Comparison of ENCODE assay signal across 4 cellular contexts in the genomic region with DNA sequence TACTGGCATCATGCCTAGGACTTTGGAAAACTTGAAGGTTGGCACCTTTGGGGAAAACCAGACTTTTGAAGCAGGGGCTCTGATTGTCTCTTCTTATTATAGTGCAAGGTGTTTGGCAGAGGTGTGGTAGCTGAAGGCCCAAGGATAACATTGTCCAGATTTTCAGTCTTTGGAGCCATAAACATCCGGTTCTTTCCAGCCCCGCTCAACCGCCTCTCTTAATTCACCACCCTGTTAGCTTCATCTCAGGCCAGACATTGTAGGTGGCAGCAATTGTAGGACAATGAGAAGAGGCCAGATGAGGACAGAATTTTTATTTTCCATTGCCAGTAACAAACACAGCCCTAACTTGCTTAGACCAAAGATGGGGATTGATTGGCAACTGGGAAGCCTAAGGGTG.
"Had no signal": no experiment of that assay in that cellular context is flagged by ENCODE, and none has a peak within 500 bp of the region (broad histone marks: within the 10 kb centered on the region; RNA-seq: fewer than 3 reads in every experiment).

No MANE protein-coding gene starts in this region.

- ATAC-seq: HepG2, K562 had no signal

- H3K27ac ChIP-seq: HL-60, KMS-11 had no signal

- H3K9ac ChIP-seq: KMS-11 had no signal

- H3K4me3 ChIP-seq: K562 had no signal
